Comparison of ENCODE assay signal across 1 cellular context in genomic region chr3:12974819-12975218, GRCh38.
TF ChIP-seq lines count a peak whose summit lies in the region.

No MANE protein-coding gene starts in this region.

TF ChIP-seq in H1, 55 proteins besides CTCF, POLR2A, EP300 and RAD21:
- TF ChIP-seq KDM1A (IDR thresholded peaks at IDR 0.05; ENCODE audit: borderline replicate concordance, low read length) (no peak), JUND (IDR thresholded peaks at IDR 0.05; ENCODE audit: low read length) (no peak), HDAC2 (IDR thresholded peaks at IDR 0.05; ENCODE audit: borderline replicate concordance in 1 of 2, low read depth in 2 of 2, low read length in 2 of 2) (no peak), CTBP2 (IDR thresholded peaks at IDR 0.05; ENCODE audit: borderline replicate concordance, insufficient read depth, insufficient read length, low read length) (no peak), NANOG (IDR thresholded peaks at IDR 0.05; ENCODE audit: insufficient read depth, low read depth, low read length, poor library complexity, severe bottlenecking) (no peak), TAF1 (IDR thresholded peaks at IDR 0.05; ENCODE audit: low read depth, low read length) (no peak), SIX5 (IDR thresholded peaks at IDR 0.05; ENCODE audit: low read depth, low read length) (no peak), NRF1 (IDR thresholded peaks at IDR 0.05; ENCODE audit: low read depth, low read length) (no peak), ATF3 (IDR thresholded peaks at IDR 0.05; ENCODE audit: insufficient read depth, low read depth, low read length) (no peak), CHD1 (IDR thresholded peaks at IDR 0.05; ENCODE audit: low read depth, low read length) (no peak), CEBPB (IDR thresholded peaks at IDR 0.05; ENCODE audit: low read depth, low read length) (no peak), SP2 (IDR thresholded peaks at IDR 0.05; ENCODE audit: low read length) (no peak), TAF7 (optimal IDR thresholded peaks at IDR 0.05; ENCODE audit: borderline replicate concordance, low read depth, low read length) (no peak), TCF12 (IDR thresholded peaks at IDR 0.05; ENCODE audit: low read depth, low read length) (no peak), BRCA1 (IDR thresholded peaks at IDR 0.05; ENCODE audit: low read depth, low read length) (no peak), CBX5 (IDR thresholded peaks at IDR 0.05; ENCODE audit: low read depth, low read length) (no peak)
- TF ChIP-seq, protein P1, sequence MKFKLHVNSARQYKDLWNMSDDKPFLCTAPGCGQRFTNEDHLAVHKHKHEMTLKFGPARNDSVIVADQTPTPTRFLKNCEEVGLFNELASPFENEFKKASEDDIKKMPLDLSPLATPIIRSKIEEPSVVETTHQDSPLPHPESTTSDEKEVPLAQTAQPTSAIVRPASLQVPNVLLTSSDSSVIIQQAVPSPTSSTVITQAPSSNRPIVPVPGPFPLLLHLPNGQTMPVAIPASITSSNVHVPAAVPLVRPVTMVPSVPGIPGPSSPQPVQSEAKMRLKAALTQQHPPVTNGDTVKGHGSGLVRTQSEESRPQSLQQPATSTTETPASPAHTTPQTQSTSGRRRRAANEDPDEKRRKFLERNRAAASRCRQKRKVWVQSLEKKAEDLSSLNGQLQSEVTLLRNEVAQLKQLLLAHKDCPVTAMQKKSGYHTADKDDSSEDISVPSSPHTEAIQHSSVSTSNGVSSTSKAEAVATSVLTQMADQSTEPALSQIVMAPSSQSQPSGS (IDR thresholded peaks at IDR 0.05; ENCODE audit: low read length): no peak
